Comparison of ENCODE assay signal across 1 cellular context in genomic region chr17:45584092-45585036, GRCh38.
TF ChIP-seq lines count a peak whose summit lies in the region.

No MANE protein-coding gene starts in this region.

TF ChIP-seq in HEK293, 187 proteins besides CTCF, POLR2A, EP300 and RAD21 (continued from another document):
- TF ChIP-seq PRDM10 (tag by site-specific recombination; IDR thresholded peaks at IDR 0.05): peak; percentile 34; the same call in 1 of the 2 replicates
- TF ChIP-seq ZNF398 (tag by site-specific recombination; IDR thresholded peaks at IDR 0.05): peak; percentile 74
- TF ChIP-seq ZBTB11 (tag by site-specific recombination; conservative IDR thresholded peaks at IDR 0.05; ENCODE audit: low read depth): no peak; the same call in 1 of the 2 replicates
- peak; percentile 62 for TF ChIP-seq SP3 (tag by site-specific recombination; IDR thresholded peaks at IDR 0.05)
- peak; percentile 51 for TF ChIP-seq PRDM1 (tag by site-specific recombination; IDR thresholded peaks at IDR 0.05)
- TF ChIP-seq ZNF341 (tag by site-specific recombination; IDR thresholded peaks at IDR 0.05; ENCODE audit: low read depth): 0 out of 2 replicates have a peak, but pooled peaks have one; percentile 16
- TF ChIP-seq ZNF521 (tag by site-specific recombination; IDR thresholded peaks at IDR 0.05): no peak
- peak; percentile 48; the same call in 1 of the 2 replicates for TF ChIP-seq ZNF639 (tag by site-specific recombination; IDR thresholded peaks at IDR 0.05)
- peak; percentile 69; the same call in 1 of the 2 replicates for TF ChIP-seq ZNF561 (tag by site-specific recombination; IDR thresholded peaks at IDR 0.05; ENCODE audit: borderline replicate concordance)
- TF ChIP-seq ZNF211 (tag by site-specific recombination; IDR thresholded peaks at IDR 0.05; ENCODE audit: low read depth): no peak
- TF ChIP-seq ZNF423 (tag by site-specific recombination; IDR thresholded peaks at IDR 0.05): no peak
- TF ChIP-seq GLIS1 (tag by site-specific recombination; IDR thresholded peaks at IDR 0.05): peak; percentile 10; the same call in 1 of the 2 replicates
- TF ChIP-seq ZNF394 (tag by site-specific recombination; IDR thresholded peaks at IDR 0.05; ENCODE audit: borderline replicate concordance): peak; percentile 55; the same call in 1 of the 2 replicates
- TF ChIP-seq ZNF692 (tag by site-specific recombination; IDR thresholded peaks at IDR 0.05): peak; percentile 67
- TF ChIP-seq PRDM6 (tag by site-specific recombination; IDR thresholded peaks at IDR 0.05): no peak
- TF ChIP-seq ZBTB44 (tag by site-specific recombination; IDR thresholded peaks at IDR 0.05): no peak
- no peak for TF ChIP-seq TRIM28 (IDR thresholded peaks at IDR 0.05; ENCODE audit: borderline replicate concordance, low read length)
- TF ChIP-seq ZSCAN30 (tag by site-specific recombination; IDR thresholded peaks at IDR 0.05): 0 out of 2 replicates have a peak, but pooled peaks have one; percentile 65
